In the genomic region with DNA sequence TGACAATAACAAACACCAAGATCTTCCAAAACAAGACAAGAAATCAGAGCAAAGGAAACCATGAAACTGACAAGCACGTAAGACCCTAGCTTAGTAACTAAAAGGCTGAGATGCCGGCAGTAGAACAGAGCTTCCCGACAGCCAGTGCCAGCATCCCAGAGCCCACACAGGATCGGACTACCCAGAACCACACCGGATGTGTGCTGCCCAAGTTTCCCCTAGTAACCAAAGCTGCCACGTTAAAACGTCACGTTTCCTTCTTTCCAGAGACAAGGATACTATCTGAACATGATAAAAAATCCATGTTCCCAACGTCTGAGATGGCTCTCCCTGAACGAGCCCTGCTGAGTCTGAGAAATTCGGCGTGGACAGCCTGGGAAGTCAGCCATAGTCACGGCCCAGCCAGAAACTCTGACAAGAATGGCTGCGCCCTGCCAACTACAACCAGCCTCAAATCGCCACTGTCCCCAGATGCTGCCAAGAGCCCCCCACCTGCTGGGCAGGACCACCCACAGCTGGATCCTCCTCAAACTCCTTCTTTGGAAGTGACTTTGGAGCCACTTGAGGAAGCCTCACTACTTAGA, we compare ENCODE assay signal across 1 cellular context.
TF ChIP-seq lines count a peak whose summit lies in the region.

No MANE protein-coding gene starts in this region.

TF ChIP-seq in SK-N-SH, 30 proteins besides CTCF, POLR2A, EP300 and RAD21 (continued from another document):
- TF ChIP-seq, protein P1, sequence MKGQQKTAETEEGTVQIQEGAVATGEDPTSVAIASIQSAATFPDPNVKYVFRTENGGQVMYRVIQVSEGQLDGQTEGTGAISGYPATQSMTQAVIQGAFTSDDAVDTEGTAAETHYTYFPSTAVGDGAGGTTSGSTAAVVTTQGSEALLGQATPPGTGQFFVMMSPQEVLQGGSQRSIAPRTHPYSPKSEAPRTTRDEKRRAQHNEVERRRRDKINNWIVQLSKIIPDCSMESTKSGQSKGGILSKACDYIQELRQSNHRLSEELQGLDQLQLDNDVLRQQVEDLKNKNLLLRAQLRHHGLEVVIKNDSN (IDR thresholded peaks at IDR 0.05; ENCODE audit: borderline replicate concordance, low read depth) = no peak
- no peak for TF ChIP-seq IRF3 (IDR thresholded peaks at IDR 0.05; ENCODE audit: low read depth, low read length)
- TF ChIP-seq NFIC (IDR thresholded peaks at IDR 0.05; ENCODE audit: borderline replicate concordance) = no peak
- TF ChIP-seq NRF1 (IDR thresholded peaks at IDR 0.05; ENCODE audit: low read depth, low read length) = no peak
- no peak for TF ChIP-seq FOXJ3 (CRISPR knock-in tag; IDR thresholded peaks at IDR 0.05)
- TF ChIP-seq, protein P2, sequence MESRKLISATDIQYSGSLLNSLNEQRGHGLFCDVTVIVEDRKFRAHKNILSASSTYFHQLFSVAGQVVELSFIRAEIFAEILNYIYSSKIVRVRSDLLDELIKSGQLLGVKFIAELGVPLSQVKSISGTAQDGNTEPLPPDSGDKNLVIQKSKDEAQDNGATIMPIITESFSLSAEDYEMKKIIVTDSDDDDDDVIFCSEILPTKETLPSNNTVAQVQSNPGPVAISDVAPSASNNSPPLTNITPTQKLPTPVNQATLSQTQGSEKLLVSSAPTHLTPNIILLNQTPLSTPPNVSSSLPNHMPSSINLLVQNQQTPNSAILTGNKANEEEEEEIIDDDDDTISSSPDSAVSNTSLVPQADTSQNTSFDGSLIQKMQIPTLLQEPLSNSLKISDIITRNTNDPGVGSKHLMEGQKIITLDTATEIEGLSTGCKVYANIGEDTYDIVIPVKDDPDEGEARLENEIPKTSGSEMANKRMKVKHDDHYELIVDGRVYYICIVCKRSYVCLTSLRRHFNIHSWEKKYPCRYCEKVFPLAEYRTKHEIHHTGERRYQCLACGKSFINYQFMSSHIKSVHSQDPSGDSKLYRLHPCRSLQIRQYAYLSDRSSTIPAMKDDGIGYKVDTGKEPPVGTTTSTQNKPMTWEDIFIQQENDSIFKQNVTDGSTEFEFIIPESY (IDR thresholded peaks at IDR 0.05; ENCODE audit: borderline replicate concordance, low read depth) = no peak
- no peak for TF ChIP-seq CHD2 (IDR thresholded peaks at IDR 0.05; ENCODE audit: low read length, partially characterized antibody)
- no peak for TF ChIP-seq TCF12 (IDR thresholded peaks at IDR 0.05)
- TF ChIP-seq PBX3 (IDR thresholded peaks at IDR 0.05) = no peak
- TF ChIP-seq SMC3 (IDR thresholded peaks at IDR 0.05; ENCODE audit: low read depth, low read length) = no peak
